19 cellular contexts compared by ENCODE assay signal in genomic region chr17:63833741-63834373, GRCh38. TPM values are rescaled to one million over a fixed set of nuclear protein-coding genes. Genes with fewer than 3 reads are reported as not detected.
DNase-seq lines count a peak whose midpoint lies in the region; ATAC-seq and TF ChIP-seq lines count a peak whose summit lies in the region.
"Had no signal": no experiment of that assay in that cellular context is flagged by ENCODE, and none has a peak within 500 bp of the region (broad histone marks: within the 10 kb centered on the region; RNA-seq: fewer than 3 reads in every experiment).

No MANE protein-coding gene starts in this region.

- DNase-seq in activated CD8-positive, alpha-beta memory T cell treated with anti-CD3 and anti-CD28 coated beads, Interleukin-2, amount 50 U/mL, for 48 hours, result peak; percentile 54
- no peak for DNase-seq in activated CD8-positive, alpha-beta memory T cell treated with anti-CD3 and anti-CD28 coated beads for 24 hours
- DNase-seq in effector memory CD8-positive, alpha-beta T cell, result no peak
- DNase-seq in stimulated activated naive B cell treated with anti-CD40 and anti-IgM and Interleukin-4, amounts not matched to agents 10 μg/mL and 1 μg/mL and 100 μg/mL, for 72 hours, result no peak
- DNase-seq in glutamatergic neuron, result no peak
- no peak for DNase-seq in AG08396 (ENCODE audit: low spot score)
- no peak for DNase-seq in HPDE6-E6E7 (ENCODE audit: extremely low spot score)
- DNase-seq: ACHN, cortex of kidney, DMS79, foreskin melanocyte, GOT3, left cardiac atrium, mesendoderm, NCI-H1694 treated with DMSO at 0.1 percent for 48 hours, NCI-H446 treated with DMSO at 0.1 percent for 48 hours had no signal

- TF ChIP-seq CTCF in Loucy (conservative IDR thresholded peaks at IDR 0.05; ENCODE audit: low read length) (no peak), glutamatergic neuron (IDR thresholded peaks at IDR 0.05; ENCODE audit: partially characterized antibody, unreplicated experiment) (no peak)

- H4K20me1 ChIP-seq in Loucy (ENCODE audit: insufficient read depth, low read length, poor library complexity, severe bottlenecking), result peaks cover 19% of the 10 kb centered on the region

- peak overlapping the region; percentile 31 to 55 for H3K27ac Mint-ChIP-seq in effector memory CD8-positive, alpha-beta T cell
- peak overlapping the region; percentile 14 for H3K27ac Mint-ChIP-seq in stimulated activated naive B cell treated with anti-CD40 and anti-IgM and Interleukin-4, amounts not matched to agents 10 μg/mL and 1 μg/mL and 100 μg/mL, for 72 hours
- H3K27ac Mint-ChIP-seq in glutamatergic neuron (ENCODE audit: unreplicated experiment), result no peak overlapping the region

- H3K4me2 ChIP-seq in Loucy (ENCODE audit: low read depth, low read length, poor library complexity, severe bottlenecking), result peak overlapping the region; percentile 67

- no peaks in the 10 kb centered on the region for H3K9me2 ChIP-seq in Loucy (replicated peaks; ENCODE audit: low read depth, low read length)

- no peak overlapping the region for H3K4me3 Mint-ChIP-seq in effector memory CD8-positive, alpha-beta T cell
- H3K4me3 Mint-ChIP-seq in stimulated activated naive B cell treated with anti-CD40 and anti-IgM and Interleukin-4, amounts not matched to agents 10 μg/mL and 1 μg/mL and 100 μg/mL, for 72 hours, result no peak overlapping the region
- H3K4me3 Mint-ChIP-seq in glutamatergic neuron (ENCODE audit: unreplicated experiment), result no peak overlapping the region

- H3K9ac ChIP-seq in Loucy (ENCODE audit: low read depth, low read length, poor library complexity, severe bottlenecking), result peak overlapping the region; percentile 49

- peaks cover 46% of the 10 kb centered on the region for H3K4me1 ChIP-seq in Loucy (ENCODE audit: insufficient read depth, low read length, poor library complexity, severe bottlenecking)

- no peaks in the 10 kb centered on the region for H3F3A ChIP-seq in Loucy (ENCODE audit: low read depth)

- peaks cover 42 to 52% of the 10 kb centered on the region in 2 donors for H3K4me1 Mint-ChIP-seq in effector memory CD8-positive, alpha-beta T cell (ENCODE audit: low read depth in 2 of 2)
- peaks cover 31 to 66% of the 10 kb centered on the region in 2 donors for H3K4me1 Mint-ChIP-seq in stimulated activated naive B cell treated with anti-CD40 and anti-IgM and Interleukin-4, amounts not matched to agents 10 μg/mL and 1 μg/mL and 100 μg/mL, for 72 hours
- peaks cover 8% of the 10 kb centered on the region for H3K4me1 Mint-ChIP-seq in glutamatergic neuron (ENCODE audit: low read depth, unreplicated experiment)

- H2AFZ ChIP-seq in Loucy (ENCODE audit: low read length), result no peak overlapping the region

- peaks cover 80% of the 10 kb centered on the region for H3K36me3 Mint-ChIP-seq in effector memory CD8-positive, alpha-beta T cell (ENCODE audit: insufficient read depth)
- peaks cover 53 to 63% of the 10 kb centered on the region in 2 donors for H3K36me3 Mint-ChIP-seq in stimulated activated naive B cell treated with anti-CD40 and anti-IgM and Interleukin-4, amounts not matched to agents 10 μg/mL and 1 μg/mL and 100 μg/mL, for 72 hours
- H3K36me3 Mint-ChIP-seq in glutamatergic neuron (ENCODE audit: unreplicated experiment), result no peaks in the 10 kb centered on the region

- H3K27me3 ChIP-seq in Loucy (ENCODE audit: insufficient read depth, low read length, poor library complexity, severe bottlenecking), result no peaks in the 10 kb centered on the region

- peaks cover 65% of the 10 kb centered on the region for H3K36me3 ChIP-seq in Loucy (ENCODE audit: insufficient read depth, low read length)

- no peaks in the 10 kb centered on the region for H3K9me3 ChIP-seq in Loucy (ENCODE audit: insufficient read depth, low read depth, low read length)

- no peak for ATAC-seq in effector memory CD8-positive, alpha-beta T cell (replicated peaks)
- ATAC-seq in stimulated activated naive B cell treated with anti-CD40 and anti-IgM and Interleukin-4, amounts not matched to agents 10 μg/mL and 1 μg/mL and 100 μg/mL, for 72 hours (replicated peaks), result no peak
- ATAC-seq: left cardiac atrium had no signal

- H3K9me3 Mint-ChIP-seq in effector memory CD8-positive, alpha-beta T cell, result no peaks in the 10 kb centered on the region
- no peaks in the 10 kb centered on the region for H3K9me3 Mint-ChIP-seq in stimulated activated naive B cell treated with anti-CD40 and anti-IgM and Interleukin-4, amounts not matched to agents 10 μg/mL and 1 μg/mL and 100 μg/mL, for 72 hours
- peaks cover 4% of the 10 kb centered on the region for H3K9me3 Mint-ChIP-seq in glutamatergic neuron (ENCODE audit: unreplicated experiment)
- H3K9me3 Mint-ChIP-seq: nephron had no signal

- no peak overlapping the region for H3K4me3 ChIP-seq in Loucy (ENCODE audit: low read length, poor library complexity, severe bottlenecking)

- H3K27me3 Mint-ChIP-seq in effector memory CD8-positive, alpha-beta T cell, result no peaks in the 10 kb centered on the region
- no peaks in the 10 kb centered on the region for H3K27me3 Mint-ChIP-seq in stimulated activated naive B cell treated with anti-CD40 and anti-IgM and Interleukin-4, amounts not matched to agents 10 μg/mL and 1 μg/mL and 100 μg/mL, for 72 hours
- peaks cover 6% of the 10 kb centered on the region for H3K27me3 Mint-ChIP-seq in glutamatergic neuron (ENCODE audit: unreplicated experiment)

- peaks cover 92% of the 10 kb centered on the region for H3K79me2 ChIP-seq in Loucy (ENCODE audit: insufficient read depth, low read length)

RNA-seq across cellular contexts. Expression of gene FTSJ3, which starts 6.4 kb away (rescaled TPM):
- 42.0 TPM for total RNA-seq in glutamatergic neuron (ENCODE audit: unreplicated experiment)

RNA-seq across cellular contexts. Expression of gene PSMC5, which starts 6.6 kb away (rescaled TPM):
- total RNA-seq in glutamatergic neuron (ENCODE audit: unreplicated experiment), result 133 TPM

RNA-seq across cellular contexts. Expression of gene SMARCD2, which starts 8.6 kb away (rescaled TPM):
- 84.5 TPM for total RNA-seq in glutamatergic neuron (ENCODE audit: unreplicated experiment)

RNA-seq across cellular contexts. Expression of gene CSH2, which starts 39.6 kb away (rescaled TPM):
- 0.56 TPM for total RNA-seq in glutamatergic neuron (ENCODE audit: unreplicated experiment)
- total RNA-seq: left cardiac atrium; T-helper 1 cell treated with Interleukin-12 subunit alpha and Interleukin-12 subunit beta and Interleukin-4 antibody, amounts not matched to agents 30 ng/mL and 1 ng/mL, for 36 hours had no signal

RNA-seq across cellular contexts. Expression of gene GH2, which starts 47.9 kb away (rescaled TPM):
- not detected for total RNA-seq in glutamatergic neuron (ENCODE audit: unreplicated experiment)
- total RNA-seq: left cardiac atrium; T-helper 1 cell treated with Interleukin-12 subunit alpha and Interleukin-12 subunit beta and Interleukin-4 antibody, amounts not matched to agents 30 ng/mL and 1 ng/mL, for 36 hours had no signal
